ENCODE assay signal across 15 cellular contexts in the genomic region with DNA sequence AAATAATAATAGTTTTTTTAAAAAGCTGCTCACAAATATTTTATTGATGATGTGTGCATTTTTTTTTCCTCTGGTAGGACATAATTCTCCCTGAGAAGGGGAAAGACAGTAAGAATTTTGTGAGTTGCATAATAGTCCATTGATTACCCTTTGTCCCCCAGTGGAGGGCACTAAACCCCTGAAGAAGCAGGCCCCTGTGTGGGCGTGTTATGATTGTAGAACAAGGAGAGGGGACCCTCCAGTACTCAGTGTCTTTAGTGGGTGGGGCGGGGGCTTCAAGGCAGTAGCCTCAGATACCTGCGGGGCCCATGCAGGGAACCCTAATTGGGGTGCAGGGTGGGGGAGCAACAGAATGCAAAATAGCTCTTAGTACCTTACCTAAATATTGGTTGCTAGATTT. TPM values are rescaled to one million over a fixed set of nuclear protein-coding genes. Genes with fewer than 3 reads are reported as not detected.
"Had no signal": no experiment of that assay in that cellular context is flagged by ENCODE, and none has a peak within 500 bp of the region (broad histone marks: within the 10 kb centered on the region; RNA-seq: fewer than 3 reads in every experiment).

No MANE protein-coding gene starts in this region.

RNA-seq across cellular contexts. Expression of a gene that starts 57.4 kb away (rescaled TPM):
- total RNA-seq: activated naive CD4-positive, alpha-beta T cell treated with anti-CD3 and anti-CD28 coated beads for 36 hours; activated naive CD4-positive, alpha-beta T cell treated with anti-CD3 and anti-CD28 coated beads, Interleukin-2, amount 50 U/mL, for 72 hours; activated naive CD8-positive, alpha-beta T cell treated with anti-CD3 and anti-CD28 coated beads for 36 hours; activated naive CD8-positive, alpha-beta T cell treated with anti-CD3 and anti-CD28 coated beads, Interleukin-2, amount 10 ng/mL, durations not matched to agents 7 days and 5 days; activated T-cell treated with anti-CD3 and anti-CD28 coated beads, Interleukin-2, amount 50 U/mL, for 4 hours; activated T-cell treated with anti-CD3 and anti-CD28 coated beads, Interleukin-2, amount 50 U/mL, for 72 hours; activated T-helper 1 cell treated with anti-CD3 and anti-CD28 coated beads, Interleukin-12 subunit alpha, Interleukin-12 subunit beta, Interleukin-2, Interleukin-4 antibody, amounts not matched to agents 30 ng/mL and 10 ng/mL and 1 ng/mL, durations not matched to agents 14 hours and 24 hours and 36 hours; activated T-helper 17 cell treated with anti-CD3 and anti-CD28 coated beads, Interleukin-2, amount 50 U/mL, for 72 hours; activated T-helper 2 cell treated with anti-CD3 and anti-CD28 coated beads, Interferon-gamma antibody, Interleukin-2, Interleukin-4, amounts not matched to agents 10 μg/mL and 5 μg/mL and 100 μg/mL, durations not matched to agents 14 hours and 24 hours and 36 hours; ascending aorta; bronchial epithelial cell; cardiac septum; chondrocyte had no signal
- polyA plus RNA-seq: aorta, cardiac muscle cell had no signal
